ENCODE assay signal across 7 cellular contexts in genomic region chr11:43358308-43358669, GRCh38. TPM values are rescaled to one million over a fixed set of nuclear protein-coding genes. Genes with fewer than 3 reads are reported as not detected.
A peak's percentile ranks its signal among the peaks of the same experiment; 100 is the strongest.
DNase-seq lines count a peak whose midpoint lies in the region; ATAC-seq and TF ChIP-seq lines count a peak whose summit lies in the region.

No MANE protein-coding gene starts in this region.

- no peaks in the 10 kb centered on the region for H3F3A ChIP-seq in SK-N-SH (replicated peaks; ENCODE audit: insufficient read depth)

- no peak for TF ChIP-seq RAD21 in HCT116 (IDR thresholded peaks at IDR 0.05; ENCODE audit: low read depth)
- no peak for TF ChIP-seq RAD21 in SK-N-SH (IDR thresholded peaks at IDR 0.05; ENCODE audit: low read length)

- peak overlapping the region; percentile 88 for H2AFZ ChIP-seq in HCT116 (ENCODE audit: low read depth, low read length, poor library complexity, severe bottlenecking)
- peak overlapping the region; percentile 98 for H2AFZ ChIP-seq in SK-N-SH (ENCODE audit: low read depth)

- H3K36me3 ChIP-seq in HCT116 (ENCODE audit: control insufficient read depth in 1 of 2, insufficient read depth in 2 of 2, low read length in 2 of 2) (no peaks in the 10 kb centered on the region), SK-N-SH (replicated peaks in 1 of 2; ENCODE audit: control insufficient read depth in 1 of 2, insufficient read depth in 2 of 2, low read length in 1 of 2) (peaks cover 0 to 5% of the 10 kb centered on the region in 2 experiments), sigmoid colon (peaks cover 0 to 8% (median 0%) of the 10 kb centered on the region in 4 donors)

- TF ChIP-seq POLR2A in HCT116 (IDR thresholded peaks at IDR 0.05; ENCODE audit: borderline replicate concordance, extremely low read depth, insufficient read depth, insufficient read length), result no peak
- TF ChIP-seq POLR2A in sigmoid colon (IDR thresholded peaks at IDR 0.05), result no peak

- H3K9ac ChIP-seq in HCT116 (ENCODE audit: low read length) (peak overlapping the region; percentile 90), SK-N-SH (peak overlapping the region; percentile 87)

- TF ChIP-seq EP300 in SK-N-SH (IDR thresholded peaks at IDR 0.05; ENCODE audit: borderline replicate concordance in 1 of 2, low read depth in 1 of 2, low read length in 1 of 2), result no peak
- TF ChIP-seq EP300 in sigmoid colon (IDR thresholded peaks at IDR 0.05), result no peak

- RAD21 ChIA-PET in HCT116 (lab: Charles Lee; ENCODE audit: low non-redundant PET in 1 of 2, low total read pairs in 2 of 2, uncharacterized antibody in 2 of 2, unreplicated experiment in 2 of 2), result interaction anchor here in 1 of 2 experiments (1.3 kb wide), 1 partner anchor 47 kb away, joined by 4 read pairs; the partner anchor contains the start of gene API5

- CTCF ChIA-PET in HCT116 (lab: Charles Lee), result interaction anchor here (0.9 to 1.5 kb wide), 5 partner anchors 45 to 215 kb away, joined by 3 to 6 read pairs (median 3); partner anchors contain the start of gene API5
- CTCF ChIA-PET in SK-N-SH (lab: Yijun Ruan, JAX), result interaction anchor here (0.9 to 2.1 kb wide), 4 partner anchors 22 to 75 kb away, joined by 3 to 11 read pairs (median 4); partner anchors contain the start of gene API5

- intact Hi-C loops in HCT116 (cut with micrococcal nuclease) (loop anchor here (1.0 kb wide), 1 partner anchor 47 kb away; the partner anchor contains the start of gene API5), sigmoid colon (cut with DNase I) (loop anchor here (2.0 kb wide), 1 partner anchor 45 kb away; no protein-coding TSS in a partner anchor)

- 9% methylated on average over 7 of the region's 7 CpGs for WGBS in SK-N-SH (ENCODE audit: low lambda C conversion rate)
- 5 to 6% methylated on average over 7 of the region's 7 CpGs for WGBS in sigmoid colon, 2 donors

- H3K79me2 ChIP-seq in HCT116 (ENCODE audit: insufficient read depth, low read length), result peaks cover 44% of the 10 kb centered on the region
- peaks cover 45% of the 10 kb centered on the region for H3K79me2 ChIP-seq in SK-N-SH (ENCODE audit: insufficient read depth)

- peak overlapping the region; percentile 87 to 97 for H3K4me3 ChIP-seq in HCT116 (replicated peaks in 1 of 2; ENCODE audit: low read depth in 1 of 2, low read length in 2 of 2)
- H3K4me3 ChIP-seq in SK-N-SH (ENCODE audit: low read depth in 2 of 2, low read length in 1 of 2), result peak overlapping the region; percentile 97 to 99
- H3K4me3 ChIP-seq in fibroblast of the aortic adventitia (ENCODE audit: low read depth, low read length), result peak overlapping the region; percentile 97
- H3K4me3 ChIP-seq in sigmoid colon, result peak overlapping the region; percentile 84 to 89 (median 87)

- H3K4me1 ChIP-seq in HCT116 (ENCODE audit: control insufficient read depth in 1 of 2, insufficient read depth in 2 of 2, low read length in 2 of 2), result peaks cover 3 to 20% of the 10 kb centered on the region in 2 experiments; a peak in 3 of 4 replicates
- H3K4me1 ChIP-seq in SK-N-SH (ENCODE audit: control insufficient read depth in 1 of 2, insufficient read depth in 2 of 2, low read depth in 1 of 2, low read length in 1 of 2), result peaks cover 16 to 18% of the 10 kb centered on the region in 2 experiments; a peak in 3 of 4 replicates
- peaks cover 0 to 28% (median 22%) of the 10 kb centered on the region in 4 donors for H3K4me1 ChIP-seq in sigmoid colon

- H3K27ac ChIP-seq in HCT116 (ENCODE audit: low read depth, low read length), result peak overlapping the region; percentile 86
- H3K27ac ChIP-seq in SK-N-SH (ENCODE audit: low read depth in 2 of 2, low read length in 1 of 2), result peak overlapping the region; percentile 75 to 93
- peak overlapping the region; percentile 84 to 89 (median 88) for H3K27ac ChIP-seq in sigmoid colon

- POLR2A ChIA-PET in HCT116 (lab: Charles Lee) (interaction anchor here (0.6 to 1.5 kb wide), 4 partner anchors 9 to 47 kb away, joined by 3 to 5 read pairs (median 4); partner anchors contain the start of gene API5), SK-N-SH (lab: Yijun Ruan, JAX) (interaction anchor here (0.6 to 1.8 kb wide), 2 partner anchors 46 to 387 kb away, joined by 3 to 9 read pairs; partner anchors contain the start of gene API5)

- H4K20me1 ChIP-seq in HCT116 (ENCODE audit: insufficient read depth) (no peaks in the 10 kb centered on the region), SK-N-SH (ENCODE audit: insufficient read depth) (peaks cover 36% of the 10 kb centered on the region)

- no peaks in the 10 kb centered on the region for H3K27me3 ChIP-seq in HCT116 (ENCODE audit: insufficient read depth, low read length)
- no peaks in the 10 kb centered on the region for H3K27me3 ChIP-seq in SK-N-SH (ENCODE audit: insufficient read depth)
- H3K27me3 ChIP-seq in sigmoid colon, result no peaks in the 10 kb centered on the region

- TSS peak; percentile 93 for BruUV-seq in HCT116 (replicated peaks; lab: Mats Ljungman, UMichigan)

- TF ChIP-seq CTCF in HCT116 (IDR thresholded peaks at IDR 0.05 in 2 of 3, conservative IDR thresholded peaks at IDR 0.05 in 1 of 3; ENCODE audit: borderline replicate concordance in 1 of 3, insufficient read depth in 1 of 3, low read depth in 2 of 3, low read length in 2 of 3), result no peak
- no peak for TF ChIP-seq CTCF in SK-N-SH (IDR thresholded peaks at IDR 0.05)
- TF ChIP-seq CTCF in fibroblast of the aortic adventitia (IDR thresholded peaks at IDR 0.05; ENCODE audit: insufficient read depth, low read length), result no peak
- TF ChIP-seq CTCF in sigmoid colon (IDR thresholded peaks at IDR 0.05), result no peak

- ATAC-seq in HCT116 (no peak), HG03280 (IDR thresholded peaks at IDR 0.05; ENCODE audit: unreplicated experiment) (no peak), GM18867 (IDR thresholded peaks at IDR 0.05; ENCODE audit: unreplicated experiment) (no peak)

- H3K9me3 ChIP-seq in HCT116 (ENCODE audit: control insufficient read depth in 1 of 2, insufficient read depth in 1 of 2, low read depth in 1 of 2, low read length in 2 of 2) (no peaks in the 10 kb centered on the region), SK-N-SH (no peaks in the 10 kb centered on the region), sigmoid colon (no peaks in the 10 kb centered on the region)

- H3K4me2 ChIP-seq in HCT116 (ENCODE audit: low read length), result peak overlapping the region; percentile 92
- peak overlapping the region; percentile 86 for H3K4me2 ChIP-seq in SK-N-SH

- DNase-seq in HCT116 (ENCODE audit: low read depth, low spot score) (no peak), SK-N-SH (peak; percentile 20), fibroblast of the aortic adventitia (ENCODE audit: low read depth) (no peak), sigmoid colon (no peak), GDM1 (lab: John Stamatoyannopoulos, UW) (no peak)

- H3K9me2 ChIP-seq in HCT116 (ENCODE audit: insufficient read depth) (no peaks in the 10 kb centered on the region), SK-N-SH (no peaks in the 10 kb centered on the region)

TF ChIP-seq in HCT116, 20 proteins besides CTCF, POLR2A, EP300 and RAD21 (continues in another document):
- TF ChIP-seq SP1 (IDR thresholded peaks at IDR 0.05; ENCODE audit: low read depth) (no peak), SIN3A (IDR thresholded peaks at IDR 0.05; ENCODE audit: low read depth) (no peak), CEBPB (IDR thresholded peaks at IDR 0.05; ENCODE audit: low read depth) (no peak), EZH2phosphoT487 (IDR thresholded peaks at IDR 0.05; ENCODE audit: borderline replicate concordance) (no peak), FOSL1 (IDR thresholded peaks at IDR 0.05; ENCODE audit: low read depth) (no peak), EZH2 (IDR thresholded peaks at IDR 0.05) (no peak), SRF (IDR thresholded peaks at IDR 0.05; ENCODE audit: low read depth) (no peak), EGR1 (IDR thresholded peaks at IDR 0.05; ENCODE audit: low read depth) (no peak), ELF1 (IDR thresholded peaks at IDR 0.05; ENCODE audit: borderline replicate concordance, low read depth) (no peak)
- TF ChIP-seq, protein P1, sequence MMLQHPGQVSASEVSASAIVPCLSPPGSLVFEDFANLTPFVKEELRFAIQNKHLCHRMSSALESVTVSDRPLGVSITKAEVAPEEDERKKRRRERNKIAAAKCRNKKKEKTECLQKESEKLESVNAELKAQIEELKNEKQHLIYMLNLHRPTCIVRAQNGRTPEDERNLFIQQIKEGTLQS (IDR thresholded peaks at IDR 0.05), result no peak

TF ChIP-seq in SK-N-SH, 30 proteins besides CTCF, POLR2A, EP300 and RAD21 (continues in another document):
- TF ChIP-seq, protein P2, sequence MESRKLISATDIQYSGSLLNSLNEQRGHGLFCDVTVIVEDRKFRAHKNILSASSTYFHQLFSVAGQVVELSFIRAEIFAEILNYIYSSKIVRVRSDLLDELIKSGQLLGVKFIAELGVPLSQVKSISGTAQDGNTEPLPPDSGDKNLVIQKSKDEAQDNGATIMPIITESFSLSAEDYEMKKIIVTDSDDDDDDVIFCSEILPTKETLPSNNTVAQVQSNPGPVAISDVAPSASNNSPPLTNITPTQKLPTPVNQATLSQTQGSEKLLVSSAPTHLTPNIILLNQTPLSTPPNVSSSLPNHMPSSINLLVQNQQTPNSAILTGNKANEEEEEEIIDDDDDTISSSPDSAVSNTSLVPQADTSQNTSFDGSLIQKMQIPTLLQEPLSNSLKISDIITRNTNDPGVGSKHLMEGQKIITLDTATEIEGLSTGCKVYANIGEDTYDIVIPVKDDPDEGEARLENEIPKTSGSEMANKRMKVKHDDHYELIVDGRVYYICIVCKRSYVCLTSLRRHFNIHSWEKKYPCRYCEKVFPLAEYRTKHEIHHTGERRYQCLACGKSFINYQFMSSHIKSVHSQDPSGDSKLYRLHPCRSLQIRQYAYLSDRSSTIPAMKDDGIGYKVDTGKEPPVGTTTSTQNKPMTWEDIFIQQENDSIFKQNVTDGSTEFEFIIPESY (IDR thresholded peaks at IDR 0.05; ENCODE audit: borderline replicate concordance, low read depth), result no peak

RNA-seq across cellular contexts. Expression of gene TTC17, which starts 0.4 kb away (rescaled TPM):
- total RNA-seq in HCT116 (2021; ENCODE audit: unreplicated experiment), result 51.6 TPM
- 44.6 and 52.7 TPM in 2 replicates for polyA plus RNA-seq in HCT116 (2012)
- 66.0 and 93.2 TPM in 2 replicates for polyA plus RNA-seq in SK-N-SH (2012; rRNA removed)
- polyA plus RNA-seq in SK-N-SH (2012; cell fraction: cytosol; rRNA removed), result 43.7 and 52.2 TPM in 2 replicates
- polyA plus RNA-seq in SK-N-SH (2012; cell fraction: nucleus; rRNA removed), result 186 and 255 TPM in 2 replicates
- 61.5 and 76.9 TPM in 2 replicates for total RNA-seq in fibroblast of the aortic adventitia (ENCODE audit: low replicate concordance)
- 100 to 1,000 TPM in 2 of 4 donors, 10 to 100 TPM in 2; 79.2 to 102 (median 97.7) TPM for total RNA-seq in sigmoid colon
- 10 to 100 TPM in 1 of 3 donors, 1 to 10 TPM in 2; 8.4 to 34.3 (median 8.6) TPM for polyA plus RNA-seq in sigmoid colon

RNA-seq across cellular contexts. Expression of gene API5, which starts 46.5 kb away (rescaled TPM):
- 122 TPM for total RNA-seq in HCT116 (2021; ENCODE audit: unreplicated experiment)
- polyA plus RNA-seq in HCT116 (2012), result 26.7 and 36.0 TPM in 2 replicates
- polyA plus RNA-seq in SK-N-SH (2012; rRNA removed), result 60.1 and 80.9 TPM in 2 replicates
- 81.5 and 93.0 TPM in 2 replicates for polyA plus RNA-seq in SK-N-SH (2012; cell fraction: cytosol; rRNA removed)
- polyA plus RNA-seq in SK-N-SH (2012; cell fraction: nucleus; rRNA removed), result 30.8 and 48.6 TPM in 2 replicates
- 81.0 and 94.3 TPM in 2 replicates for total RNA-seq in fibroblast of the aortic adventitia (ENCODE audit: low replicate concordance)
- total RNA-seq in sigmoid colon, result 100 to 1,000 TPM in 3 of 4 donors, 10 to 100 TPM in 1; 73.7 to 125 (median 113) TPM
- 10 to 100 TPM; 38.4 to 45.6 (median 44.6) TPM for polyA plus RNA-seq in sigmoid colon

Comparison
In these comparisons a context has a peak if more than half of its experiments do, and no peak if none do; other contexts are left out.
1. Of the 11 proteins assayed by ChIP-seq in both SK-N-SH and HCT116: peak only in SK-N-SH: MAX and REST; only in HCT116: none; in both: none; in neither: 9.